In genomic region chr20:9110365-9110764, GRCh38 we compare ENCODE assay signal across 1 cellular context.
TF ChIP-seq lines count a peak whose summit lies in the region.

No MANE protein-coding gene starts in this region.

TF ChIP-seq in A549, 52 proteins besides CTCF, POLR2A, EP300 and RAD21 (continued from another document):
- no peak for TF ChIP-seq E2F6 (IDR thresholded peaks at IDR 0.05; ENCODE audit: borderline replicate concordance, low read depth)
- TF ChIP-seq NPAS2 (CRISPR knock-in tag; IDR thresholded peaks at IDR 0.05; ENCODE audit: borderline replicate concordance), result no peak
- TF ChIP-seq ESRRA (IDR thresholded peaks at IDR 0.05; ENCODE audit: borderline replicate concordance, low read length), result no peak
- no peak for TF ChIP-seq NFE2L2 (conservative IDR thresholded peaks at IDR 0.05; ENCODE audit: low read length)
- no peak for TF ChIP-seq GATA3 (IDR thresholded peaks at IDR 0.05; ENCODE audit: borderline replicate concordance)
